ENCODE assay signal across 10 cellular contexts in genomic region chr10:103583871-103584215, GRCh38.
DNase-seq lines count a peak whose midpoint lies in the region; ATAC-seq and TF ChIP-seq lines count a peak whose summit lies in the region.
"Had no signal": no experiment of that assay in that cellular context is flagged by ENCODE, and none has a peak within 500 bp of the region (broad histone marks: within the 10 kb centered on the region; RNA-seq: fewer than 3 reads in every experiment).

No MANE protein-coding gene starts in this region.

- peak overlapping the region; percentile 88 for H2AFZ ChIP-seq in OCI-LY7 (ENCODE audit: low read length)

- CTCF ChIA-PET in activated naive CD4-positive, alpha-beta T cell treated with anti-CD3 and anti-CD28 coated beads, Interleukin-2, amount 10 ng/mL, durations not matched to agents 7 days and 5 days (lab: Charles Lee): interaction anchor here (1.1 to 1.7 kb wide), 2 partner anchors 10 to 29 kb away, joined by 4 to 5 read pairs; no protein-coding TSS in a partner anchor
- CTCF ChIA-PET in OCI-LY7 (lab: Charles Lee; ENCODE audit: unreplicated experiment): no interaction called here

- no peaks in the 10 kb centered on the region for H3K9me3 ChIP-seq in OCI-LY7 (ENCODE audit: low read length)
- H3K9me3 ChIP-seq in esophagus muscularis mucosa: peaks cover 0 to 8% (median 2%) of the 10 kb centered on the region in 4 donors
- peaks cover 0 to 9% (median 5%) of the 10 kb centered on the region in 5 donors for H3K9me3 ChIP-seq in subcutaneous abdominal adipose tissue (ENCODE audit: control insufficient read depth in 5 of 5, low read length in 5 of 5)

- peaks cover 29% of the 10 kb centered on the region for H3K4me1 Mint-ChIP-seq in activated naive CD4-positive, alpha-beta T cell treated with anti-CD3 and anti-CD28 coated beads, Interleukin-2, amount 10 ng/mL, durations not matched to agents 7 days and 5 days

- H3K27me3 ChIP-seq in esophagus muscularis mucosa (peaks cover 0 to 34% (median 0%) of the 10 kb centered on the region in 4 donors), subcutaneous abdominal adipose tissue (ENCODE audit: control insufficient read depth in 5 of 5, insufficient read depth in 4 of 5, low read length in 5 of 5) (peaks cover 3 to 24% (median 20%) of the 10 kb centered on the region in 5 donors)

- no peak overlapping the region for H3K9ac ChIP-seq in subcutaneous abdominal adipose tissue (ENCODE audit: low read length in 5 of 5)

- no peaks in the 10 kb centered on the region for H3K9me2 ChIP-seq in OCI-LY7 (ENCODE audit: insufficient read depth, low read length)

- H3K4me3 ChIP-seq in OCI-LY7 (ENCODE audit: low read depth, low read length, poor library complexity, severe bottlenecking): peak overlapping the region; percentile 46
- H3K4me3 ChIP-seq in esophagus muscularis mucosa: peak overlapping the region; percentile 43 to 59 (median 46)
- peak overlapping the region; percentile 49 to 63 (median 54) for H3K4me3 ChIP-seq in subcutaneous abdominal adipose tissue (ENCODE audit: low read depth in 1 of 5, low read length in 5 of 5)

- H3K36me3 ChIP-seq in OCI-LY7 (ENCODE audit: insufficient read depth, low read length) (no peaks in the 10 kb centered on the region), esophagus muscularis mucosa (peaks cover 0 to 24% (median 4%) of the 10 kb centered on the region in 4 donors), subcutaneous abdominal adipose tissue (ENCODE audit: control insufficient read depth in 5 of 5, insufficient read depth in 5 of 5, low read length in 5 of 5) (peaks cover 0 to 4% (median 0%) of the 10 kb centered on the region in 5 donors)

- peak overlapping the region; percentile 86 for H3K27ac Mint-ChIP-seq in activated naive CD4-positive, alpha-beta T cell treated with anti-CD3 and anti-CD28 coated beads, Interleukin-2, amount 10 ng/mL, durations not matched to agents 7 days and 5 days

- peak overlapping the region; percentile 27 for H3K4me2 ChIP-seq in OCI-LY7 (ENCODE audit: low read length)

- no TSS peak for BruUV-seq in OCI-LY7 (replicated peaks; lab: Mats Ljungman, UMichigan)

- no peak for ATAC-seq in HG03442 (IDR thresholded peaks at IDR 0.05; ENCODE audit: unreplicated experiment)

- H3K4me1 ChIP-seq in OCI-LY7 (ENCODE audit: insufficient read depth, low read length, poor library complexity, severe bottlenecking) (peaks cover 9% of the 10 kb centered on the region), esophagus muscularis mucosa (peaks cover 0 to 12% (median 9%) of the 10 kb centered on the region in 4 donors), subcutaneous abdominal adipose tissue (ENCODE audit: control insufficient read depth in 5 of 5, insufficient read depth in 5 of 5, low read length in 5 of 5) (peaks cover 0 to 10% (median 7%) of the 10 kb centered on the region in 5 donors)

- intact Hi-C loops in OCI-LY7 (cut with micrococcal nuclease; ENCODE audit: unreplicated experiment) (no loop called here), esophagus muscularis mucosa (cut with DNase I) (no loop called here)

- POLR2A ChIA-PET in OCI-LY7 (lab: Charles Lee): interaction anchor here (0.7 kb wide), 1 partner anchor 189 kb away, joined by 3 read pairs; no protein-coding TSS in a partner anchor

- H3K27me3 Mint-ChIP-seq in activated naive CD4-positive, alpha-beta T cell treated with anti-CD3 and anti-CD28 coated beads, Interleukin-2, amount 10 ng/mL, durations not matched to agents 7 days and 5 days: peaks cover 30% of the 10 kb centered on the region

- TF ChIP-seq POLR2A in esophagus muscularis mucosa (IDR thresholded peaks at IDR 0.05; ENCODE audit: low read depth): no peak

- H3K36me3 Mint-ChIP-seq in activated naive CD4-positive, alpha-beta T cell treated with anti-CD3 and anti-CD28 coated beads, Interleukin-2, amount 10 ng/mL, durations not matched to agents 7 days and 5 days: no peaks in the 10 kb centered on the region

- WGBS in esophagus muscularis mucosa: 90% methylated on average over 8 of the region's 8 CpGs

- no peaks in the 10 kb centered on the region for H3K9me3 Mint-ChIP-seq in activated naive CD4-positive, alpha-beta T cell treated with anti-CD3 and anti-CD28 coated beads, Interleukin-2, amount 10 ng/mL, durations not matched to agents 7 days and 5 days

- no peak for TF ChIP-seq EP300 in esophagus muscularis mucosa (IDR thresholded peaks at IDR 0.05)

- H3K27ac ChIP-seq in OCI-LY7 (ENCODE audit: low read depth, low read length, poor library complexity, severe bottlenecking) (peak overlapping the region; percentile 10), esophagus muscularis mucosa (replicated peaks in 1 of 4) (no peak overlapping the region), subcutaneous abdominal adipose tissue (ENCODE audit: low read depth, low read length) (no peak overlapping the region)

- DNase-seq in activated naive CD4-positive, alpha-beta T cell treated with anti-CD3 and anti-CD28 coated beads, Interleukin-2, amount 10 ng/mL, durations not matched to agents 7 days and 5 days: peak; percentile 31
- no peak for DNase-seq in activated naive CD4-positive, alpha-beta T cell treated with Interleukin-2 at 50 U/mL for 16 hours
- no peak for DNase-seq in OCI-LY7 (ENCODE audit: low spot score)
- DNase-seq in esophagus muscularis mucosa (ENCODE audit: extremely low spot score): no peak
- DNase-seq in occipital lobe (lab: John Stamatoyannopoulos, UW): no peak
- no peak for DNase-seq in NCI-H1105 (lab: John Stamatoyannopoulos, UW)
- DNase-seq: hippocampal formation, NCI-H2171 had no signal

- no peak for TF ChIP-seq CTCF in OCI-LY7 (conservative IDR thresholded peaks at IDR 0.05; ENCODE audit: low read length)
- TF ChIP-seq CTCF in esophagus muscularis mucosa (IDR thresholded peaks at IDR 0.05): no peak

- H4K20me1 ChIP-seq in OCI-LY7 (ENCODE audit: insufficient read depth, low read length): no peaks in the 10 kb centered on the region

- no peaks in the 10 kb centered on the region for H3K79me2 ChIP-seq in OCI-LY7 (ENCODE audit: insufficient read depth, low read depth, low read length)

- peak overlapping the region; percentile 77 for H3K4me3 Mint-ChIP-seq in activated naive CD4-positive, alpha-beta T cell treated with anti-CD3 and anti-CD28 coated beads, Interleukin-2, amount 10 ng/mL, durations not matched to agents 7 days and 5 days
